1 cellular context compared by ENCODE assay signal in the genomic region with DNA sequence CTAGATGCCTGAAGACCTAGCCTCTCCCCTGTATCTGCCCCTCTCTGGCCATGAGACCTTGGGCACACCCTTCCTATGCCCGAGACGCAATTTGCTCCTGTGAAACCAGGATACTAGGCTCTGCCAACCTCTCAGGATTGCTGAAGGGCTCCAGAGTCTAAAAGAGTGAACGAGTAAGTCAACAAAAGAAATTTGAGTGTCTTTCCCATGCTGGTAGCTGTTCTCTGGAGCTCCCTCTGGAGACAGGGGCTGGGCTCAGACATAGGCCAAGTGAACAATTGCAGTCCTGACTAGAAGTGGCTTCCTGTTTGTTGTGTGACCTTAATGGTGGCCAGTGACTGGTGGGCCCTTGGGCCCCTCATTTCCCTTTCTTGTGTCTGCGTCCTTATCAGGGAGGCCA.
TF ChIP-seq lines count a peak whose summit lies in the region.

No MANE protein-coding gene starts in this region.

TF ChIP-seq in K562, 482 proteins besides CTCF, POLR2A, EP300 and RAD21 (continued from another document):
- TF ChIP-seq, protein P1, sequence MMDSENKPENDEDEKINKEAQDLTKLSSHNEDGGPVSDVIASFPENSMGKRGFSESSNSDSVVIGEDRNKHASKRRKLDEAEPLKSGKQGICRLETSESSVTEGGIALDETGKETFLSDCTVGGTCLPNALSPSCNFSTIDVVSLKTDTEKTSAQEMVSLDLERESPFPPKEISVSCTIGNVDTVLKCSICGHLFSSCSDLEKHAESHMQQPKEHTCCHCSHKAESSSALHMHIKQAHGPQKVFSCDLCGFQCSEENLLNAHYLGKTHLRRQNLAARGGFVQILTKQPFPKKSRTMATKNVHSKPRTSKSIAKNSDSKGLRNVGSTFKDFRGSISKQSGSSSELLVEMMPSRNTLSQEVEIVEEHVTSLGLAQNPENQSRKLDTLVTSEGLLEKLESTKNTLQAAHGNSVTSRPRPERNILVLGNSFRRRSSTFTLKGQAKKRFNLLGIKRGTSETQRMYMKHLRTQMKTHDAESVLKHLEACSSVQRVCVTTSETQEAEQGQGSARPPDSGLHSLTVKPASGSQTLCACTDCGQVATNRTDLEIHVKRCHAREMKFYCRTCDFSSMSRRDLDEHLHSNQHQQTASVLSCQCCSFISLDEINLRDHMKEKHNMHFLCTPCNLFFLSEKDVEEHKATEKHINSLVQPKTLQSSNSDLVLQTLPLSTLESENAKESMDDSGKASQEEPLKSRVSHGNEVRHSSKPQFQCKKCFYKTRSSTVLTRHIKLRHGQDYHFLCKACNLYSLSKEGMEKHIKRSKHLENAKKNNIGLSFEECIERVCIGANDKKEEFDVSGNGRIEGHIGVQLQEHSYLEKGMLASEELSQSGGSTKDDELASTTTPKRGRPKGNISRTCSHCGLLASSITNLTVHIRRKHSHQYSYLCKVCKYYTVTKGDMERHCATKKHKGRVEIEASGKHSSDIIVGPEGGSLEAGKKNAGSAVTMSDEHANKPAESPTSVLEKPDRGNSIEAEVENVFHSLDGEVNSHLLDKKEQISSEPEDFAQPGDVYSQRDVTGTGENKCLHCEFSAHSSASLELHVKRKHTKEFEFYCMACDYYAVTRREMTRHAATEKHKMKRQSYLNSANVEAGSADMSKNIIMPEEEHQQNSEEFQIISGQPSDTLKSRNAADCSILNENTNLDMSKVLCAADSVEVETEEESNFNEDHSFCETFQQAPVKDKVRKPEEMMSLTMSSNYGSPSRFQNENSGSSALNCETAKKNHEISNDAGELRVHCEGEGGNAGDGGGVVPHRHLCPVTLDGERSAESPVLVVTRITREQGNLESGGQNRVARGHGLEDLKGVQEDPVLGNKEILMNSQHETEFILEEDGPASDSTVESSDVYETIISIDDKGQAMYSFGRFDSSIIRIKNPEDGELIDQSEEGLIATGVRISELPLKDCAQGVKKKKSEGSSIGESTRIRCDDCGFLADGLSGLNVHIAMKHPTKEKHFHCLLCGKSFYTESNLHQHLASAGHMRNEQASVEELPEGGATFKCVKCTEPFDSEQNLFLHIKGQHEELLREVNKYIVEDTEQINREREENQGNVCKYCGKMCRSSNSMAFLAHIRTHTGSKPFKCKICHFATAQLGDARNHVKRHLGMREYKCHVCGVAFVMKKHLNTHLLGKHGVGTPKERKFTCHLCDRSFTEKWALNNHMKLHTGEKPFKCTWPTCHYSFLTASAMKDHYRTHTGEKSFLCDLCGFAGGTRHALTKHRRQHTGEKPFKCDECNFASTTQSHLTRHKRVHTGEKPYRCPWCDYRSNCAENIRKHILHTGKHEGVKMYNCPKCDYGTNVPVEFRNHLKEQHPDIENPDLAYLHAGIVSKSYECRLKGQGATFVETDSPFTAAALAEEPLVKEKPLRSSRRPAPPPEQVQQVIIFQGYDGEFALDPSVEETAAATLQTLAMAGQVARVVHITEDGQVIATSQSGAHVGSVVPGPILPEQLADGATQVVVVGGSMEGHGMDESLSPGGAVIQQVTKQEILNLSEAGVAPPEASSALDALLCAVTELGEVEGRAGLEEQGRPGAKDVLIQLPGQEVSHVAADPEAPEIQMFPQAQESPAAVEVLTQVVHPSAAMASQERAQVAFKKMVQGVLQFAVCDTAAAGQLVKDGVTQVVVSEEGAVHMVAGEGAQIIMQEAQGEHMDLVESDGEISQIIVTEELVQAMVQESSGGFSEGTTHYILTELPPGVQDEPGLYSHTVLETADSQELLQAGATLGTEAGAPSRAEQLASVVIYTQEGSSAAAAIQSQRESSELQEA (IDR thresholded peaks at IDR 0.05; ENCODE audit: low read depth), result no peak
- TF ChIP-seq FOXP1 (CRISPR knock-in tag; IDR thresholded peaks at IDR 0.05) (no peak), CREB1 (IDR thresholded peaks at IDR 0.05) (no peak), CREB1 (CRISPR knock-in tag; IDR thresholded peaks at IDR 0.05) (no peak), STAT6 (CRISPR knock-in tag; IDR thresholded peaks at IDR 0.05) (no peak), HMGN3 (IDR thresholded peaks at IDR 0.05; ENCODE audit: borderline replicate concordance, extremely low read depth, insufficient read length, low read depth, low read length) (no peak), ZNF280B (CRISPR knock-in tag; IDR thresholded peaks at IDR 0.05) (no peak), FOXJ2 (tag; IDR thresholded peaks at IDR 0.05) (no peak), ZNF217 (CRISPR knock-in tag; IDR thresholded peaks at IDR 0.05) (no peak), ELF1 (tag; IDR thresholded peaks at IDR 0.05) (no peak), MAFK (IDR thresholded peaks at IDR 0.05; ENCODE audit: low read length) (no peak), SUPT5H (IDR thresholded peaks at IDR 0.05) (no peak)
- TF ChIP-seq, protein P2, sequence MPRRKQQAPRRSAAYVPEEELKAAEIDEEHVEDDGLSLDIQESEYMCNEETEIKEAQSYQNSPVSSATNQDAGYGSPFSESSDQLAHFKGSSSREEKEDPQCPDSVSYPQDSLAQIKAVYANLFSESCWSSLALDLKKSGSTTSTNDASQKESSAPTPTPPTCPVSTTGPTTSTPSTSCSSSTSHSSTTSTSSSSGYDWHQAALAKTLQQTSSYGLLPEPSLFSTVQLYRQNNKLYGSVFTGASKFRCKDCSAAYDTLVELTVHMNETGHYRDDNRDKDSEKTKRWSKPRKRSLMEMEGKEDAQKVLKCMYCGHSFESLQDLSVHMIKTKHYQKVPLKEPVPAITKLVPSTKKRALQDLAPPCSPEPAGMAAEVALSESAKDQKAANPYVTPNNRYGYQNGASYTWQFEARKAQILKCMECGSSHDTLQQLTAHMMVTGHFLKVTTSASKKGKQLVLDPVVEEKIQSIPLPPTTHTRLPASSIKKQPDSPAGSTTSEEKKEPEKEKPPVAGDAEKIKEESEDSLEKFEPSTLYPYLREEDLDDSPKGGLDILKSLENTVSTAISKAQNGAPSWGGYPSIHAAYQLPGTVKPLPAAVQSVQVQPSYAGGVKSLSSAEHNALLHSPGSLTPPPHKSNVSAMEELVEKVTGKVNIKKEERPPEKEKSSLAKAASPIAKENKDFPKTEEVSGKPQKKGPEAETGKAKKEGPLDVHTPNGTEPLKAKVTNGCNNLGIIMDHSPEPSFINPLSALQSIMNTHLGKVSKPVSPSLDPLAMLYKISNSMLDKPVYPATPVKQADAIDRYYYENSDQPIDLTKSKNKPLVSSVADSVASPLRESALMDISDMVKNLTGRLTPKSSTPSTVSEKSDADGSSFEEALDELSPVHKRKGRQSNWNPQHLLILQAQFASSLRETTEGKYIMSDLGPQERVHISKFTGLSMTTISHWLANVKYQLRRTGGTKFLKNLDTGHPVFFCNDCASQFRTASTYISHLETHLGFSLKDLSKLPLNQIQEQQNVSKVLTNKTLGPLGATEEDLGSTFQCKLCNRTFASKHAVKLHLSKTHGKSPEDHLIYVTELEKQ (CRISPR knock-in tag; IDR thresholded peaks at IDR 0.05), result no peak
- TF ChIP-seq, protein P3, sequence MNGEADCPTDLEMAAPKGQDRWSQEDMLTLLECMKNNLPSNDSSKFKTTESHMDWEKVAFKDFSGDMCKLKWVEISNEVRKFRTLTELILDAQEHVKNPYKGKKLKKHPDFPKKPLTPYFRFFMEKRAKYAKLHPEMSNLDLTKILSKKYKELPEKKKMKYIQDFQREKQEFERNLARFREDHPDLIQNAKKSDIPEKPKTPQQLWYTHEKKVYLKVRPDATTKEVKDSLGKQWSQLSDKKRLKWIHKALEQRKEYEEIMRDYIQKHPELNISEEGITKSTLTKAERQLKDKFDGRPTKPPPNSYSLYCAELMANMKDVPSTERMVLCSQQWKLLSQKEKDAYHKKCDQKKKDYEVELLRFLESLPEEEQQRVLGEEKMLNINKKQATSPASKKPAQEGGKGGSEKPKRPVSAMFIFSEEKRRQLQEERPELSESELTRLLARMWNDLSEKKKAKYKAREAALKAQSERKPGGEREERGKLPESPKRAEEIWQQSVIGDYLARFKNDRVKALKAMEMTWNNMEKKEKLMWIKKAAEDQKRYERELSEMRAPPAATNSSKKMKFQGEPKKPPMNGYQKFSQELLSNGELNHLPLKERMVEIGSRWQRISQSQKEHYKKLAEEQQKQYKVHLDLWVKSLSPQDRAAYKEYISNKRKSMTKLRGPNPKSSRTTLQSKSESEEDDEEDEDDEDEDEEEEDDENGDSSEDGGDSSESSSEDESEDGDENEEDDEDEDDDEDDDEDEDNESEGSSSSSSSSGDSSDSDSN (IDR thresholded peaks at IDR 0.05; ENCODE audit: borderline replicate concordance in 1 of 2, low read depth in 2 of 2, low read length in 2 of 2), result no peak
- TF ChIP-seq, protein P4, sequence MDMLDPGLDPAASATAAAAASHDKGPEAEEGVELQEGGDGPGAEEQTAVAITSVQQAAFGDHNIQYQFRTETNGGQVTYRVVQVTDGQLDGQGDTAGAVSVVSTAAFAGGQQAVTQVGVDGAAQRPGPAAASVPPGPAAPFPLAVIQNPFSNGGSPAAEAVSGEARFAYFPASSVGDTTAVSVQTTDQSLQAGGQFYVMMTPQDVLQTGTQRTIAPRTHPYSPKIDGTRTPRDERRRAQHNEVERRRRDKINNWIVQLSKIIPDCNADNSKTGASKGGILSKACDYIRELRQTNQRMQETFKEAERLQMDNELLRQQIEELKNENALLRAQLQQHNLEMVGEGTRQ (CRISPR knock-in tag; IDR thresholded peaks at IDR 0.05), result no peak
